Comparison of ENCODE assay signal across 1 cellular context in genomic region chr21:28959367-28960099, GRCh38.
TF ChIP-seq lines count a peak whose summit lies in the region.

No MANE protein-coding gene starts in this region.

TF ChIP-seq in SK-N-SH, 30 proteins besides CTCF, POLR2A, EP300 and RAD21 (continued from another document):
- peak; percentile 14; the same call in 1 of the 2 replicates for TF ChIP-seq RXRA (IDR thresholded peaks at IDR 0.05; ENCODE audit: borderline replicate concordance, low read depth)
TF ChIP-seq in SK-N-SH: peak in this region for 7.
